In genomic region chr3:188352196-188352927, GRCh38 we compare ENCODE assay signal across 15 cellular contexts.
"Had no signal": no experiment of that assay in that cellular context is flagged by ENCODE, and none has a peak within 500 bp of the region (broad histone marks: within the 10 kb centered on the region; RNA-seq: fewer than 3 reads in every experiment).

No MANE protein-coding gene starts in this region.

- H3K27me3 ChIP-seq: pancreas, upper lobe of left lung had no signal

- H3K27ac ChIP-seq: pancreas, upper lobe of left lung had no signal

- H3K27ac Mint-ChIP-seq: activated CD8-positive, alpha-beta memory T cell treated with anti-CD3 and anti-CD28 coated beads, Interleukin-2, amount 10 ng/mL, durations not matched to agents 7 days and 5 days; activated naive CD4-positive, alpha-beta T cell treated with anti-CD3 and anti-CD28 coated beads for 36 hours; activated T-helper 2 cell treated with anti-CD3 and anti-CD28 coated beads, Interferon-gamma antibody, Interleukin-2, Interleukin-4, amounts not matched to agents 10 μg/mL and 5 μg/mL and 100 μg/mL, durations not matched to agents 14 hours and 24 hours and 36 hours; stimulated activated naive CD8-positive, alpha-beta T cell treated with anti-CD3 and anti-CD28 coated beads, Interleukin-15, Interleukin-2, amounts not matched to agents 100 ng/mL and 50 ng/mL, for 24 hours had no signal

- H3K36me3 ChIP-seq: pancreas, upper lobe of left lung had no signal

- H3K9me3 ChIP-seq: pancreas, upper lobe of left lung had no signal

- H3K4me3 Mint-ChIP-seq: activated CD8-positive, alpha-beta memory T cell treated with anti-CD3 and anti-CD28 coated beads, Interleukin-2, amount 10 ng/mL, durations not matched to agents 7 days and 5 days; activated naive CD4-positive, alpha-beta T cell treated with anti-CD3 and anti-CD28 coated beads for 36 hours; stimulated activated naive CD8-positive, alpha-beta T cell treated with anti-CD3 and anti-CD28 coated beads, Interleukin-15, Interleukin-2, amounts not matched to agents 100 ng/mL and 50 ng/mL, for 24 hours had no signal

- H3K4me3 ChIP-seq: pancreas, upper lobe of left lung had no signal

- ATAC-seq: activated CD4-positive, CD25-positive, alpha-beta regulatory T cell treated with anti-CD3 and anti-CD28 coated beads, Interleukin-2, amount 50 U/mL, for 24 hours; activated CD8-positive, alpha-beta memory T cell treated with anti-CD3 and anti-CD28 coated beads, Interleukin-2, amount 10 ng/mL, durations not matched to agents 7 days and 5 days had no signal

- H3K4me1 Mint-ChIP-seq: activated CD8-positive, alpha-beta memory T cell treated with anti-CD3 and anti-CD28 coated beads, Interleukin-2, amount 10 ng/mL, durations not matched to agents 7 days and 5 days had no signal

- DNase-seq: activated CD4-positive, alpha-beta T cell treated with anti-CD3 and anti-CD28 coated beads, Interleukin-2, amount 50 U/mL, for 48 hours; activated CD8-positive, alpha-beta memory T cell treated with anti-CD3 and anti-CD28 coated beads, Interleukin-2, amount 10 ng/mL, durations not matched to agents 7 days and 5 days; activated naive CD4-positive, alpha-beta T cell treated with anti-CD3 and anti-CD28 coated beads for 36 hours; activated T-cell treated with anti-CD3 and anti-CD28 coated beads, Interleukin-2, amount 50 U/mL, for 1 hour; erythroblast; hypothalamus; mesendoderm; pancreas; small intestine; stimulated activated CD4-positive, alpha-beta T cell treated with anti-CD3 and anti-CD28 coated beads, Interleukin-4, amount 100 ng/mL, for 4 hours; stimulated activated CD8-positive, alpha-beta memory T cell treated with anti-CD3 and anti-CD28 coated beads, Interleukin-4, amount 100 ng/mL, for 48 hours; upper lobe of left lung had no signal

- H3K9me3 Mint-ChIP-seq: activated naive CD4-positive, alpha-beta T cell treated with anti-CD3 and anti-CD28 coated beads for 36 hours; activated T-helper 2 cell treated with anti-CD3 and anti-CD28 coated beads, Interferon-gamma antibody, Interleukin-2, Interleukin-4, amounts not matched to agents 10 μg/mL and 5 μg/mL and 100 μg/mL, durations not matched to agents 14 hours and 24 hours and 36 hours; stimulated activated naive CD8-positive, alpha-beta T cell treated with anti-CD3 and anti-CD28 coated beads, Interleukin-15, Interleukin-2, amounts not matched to agents 100 ng/mL and 50 ng/mL, for 24 hours had no signal

- H3K27me3 Mint-ChIP-seq: stimulated activated naive CD8-positive, alpha-beta T cell treated with anti-CD3 and anti-CD28 coated beads, Interleukin-15, Interleukin-2, amounts not matched to agents 100 ng/mL and 50 ng/mL, for 24 hours had no signal
